In the genomic region with DNA sequence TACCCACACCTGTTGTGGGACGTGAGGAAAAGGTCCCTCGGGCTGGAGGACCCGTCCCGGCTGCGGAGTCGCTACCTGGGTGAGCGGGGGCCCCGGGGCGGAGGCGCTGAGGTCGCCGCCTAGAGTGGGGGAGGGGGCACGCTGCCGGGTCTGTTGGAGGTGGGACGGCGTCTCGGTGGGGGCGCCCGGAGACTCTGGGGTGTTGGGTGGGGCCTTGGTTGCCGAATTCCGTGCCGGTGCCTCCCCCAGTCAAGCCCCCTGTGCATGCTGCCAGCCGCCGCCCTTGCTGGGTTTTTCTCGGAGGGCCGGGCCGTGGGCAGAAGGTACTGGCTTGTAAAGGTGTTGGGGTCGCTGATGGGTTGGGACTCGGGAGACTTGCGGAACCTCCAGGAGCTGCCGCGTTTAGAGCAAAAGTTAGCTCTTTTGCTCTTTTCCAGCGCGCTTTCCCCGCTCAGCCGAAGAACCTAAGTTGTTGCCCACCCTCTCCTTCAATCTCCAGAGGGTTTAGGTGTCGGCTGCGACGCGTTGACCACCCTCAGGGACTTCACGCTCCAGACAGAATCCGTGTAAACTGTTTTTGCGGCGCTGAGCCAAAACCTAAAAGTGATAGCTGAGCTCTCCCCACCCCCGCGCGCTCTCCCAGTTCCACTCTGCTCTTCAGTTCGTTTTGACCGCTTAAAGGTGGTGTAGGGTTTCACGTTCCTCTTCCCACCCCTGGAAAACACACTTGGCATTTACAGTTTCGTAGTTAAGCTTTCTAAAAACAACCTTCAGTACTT, we compare ENCODE assay signal across 8 cellular contexts. TPM values are rescaled to one million over a fixed set of nuclear protein-coding genes. Genes with fewer than 3 reads are reported as not detected.
DNase-seq lines count a peak whose midpoint lies in the region; ATAC-seq and TF ChIP-seq lines count a peak whose summit lies in the region.

TSS of gene MPC2 (minus strand) at position 143 of the 779 bp plus-strand sequence. CDS start 1,231 bp downstream, outside the sequence.

- no peaks in the 10 kb centered on the region for H3K36me3 ChIP-seq in stomach smooth muscle (ENCODE audit: control insufficient read depth in 2 of 2, insufficient read depth in 2 of 2, low read length in 2 of 2)

- H3K4me3 ChIP-seq in Jurkat, Clone E6-1 (ENCODE audit: low read length): peak within 1 kb of the TSS; percentile 82
- H3K4me3 ChIP-seq in fibroblast of villous mesenchyme (ENCODE audit: low read depth, low read length) (peak within 1 kb of the TSS; percentile 78), stomach smooth muscle (ENCODE audit: low read length in 2 of 2) (peak within 1 kb of the TSS; percentile 91 to 96)

- no peaks in the 10 kb centered on the region for H3K9me3 ChIP-seq in stomach smooth muscle (ENCODE audit: control insufficient read depth in 2 of 2, low read length in 2 of 2)

- peaks cover 3% of the 10 kb centered on the region for H3K4me1 ChIP-seq in stomach smooth muscle (ENCODE audit: control insufficient read depth, insufficient read depth, low read length)

- ATAC-seq in GM21423 (IDR thresholded peaks at IDR 0.05; ENCODE audit: unreplicated experiment): peak; percentile 10

- H3K27ac Mint-ChIP-seq in neural crest cell (ENCODE audit: unreplicated experiment): peak within 1 kb of the TSS; percentile 100

- TF ChIP-seq CTCF in fibroblast of villous mesenchyme (IDR thresholded peaks at IDR 0.05; ENCODE audit: insufficient read depth, low read depth, low read length): no peak
- no peak for TF ChIP-seq CTCF in neural crest cell (conservative IDR thresholded peaks at IDR 0.05)

- H3K27ac ChIP-seq in stomach smooth muscle (ENCODE audit: low read length): peak within 1 kb of the TSS; percentile 97

- H3K9me3 Mint-ChIP-seq in neural crest cell: no peaks in the 10 kb centered on the region

- H3K27me3 Mint-ChIP-seq in neural crest cell (ENCODE audit: low read depth): no peaks in the 10 kb centered on the region

- H3K9ac ChIP-seq in stomach smooth muscle (ENCODE audit: low read length in 2 of 2): peak within 1 kb of the TSS; percentile 95 to 97

- peaks cover 31% of the 10 kb centered on the region for H3K4me1 Mint-ChIP-seq in neural crest cell

- DNase-seq in CMK (ENCODE audit: low read depth) (peak; percentile 52), RPMI7951 (ENCODE audit: low read depth) (peak; percentile 77), activated gamma-delta T cell (lab: John Stamatoyannopoulos, UW) (peak; percentile 56), fibroblast of villous mesenchyme (ENCODE audit: low read depth) (peak; percentile 89), neural crest cell (ENCODE audit: low read depth, low spot score) (peak; percentile 25)
- peak; percentile 24 for DNase-seq in Jurkat, Clone E6-1 (ENCODE audit: low read depth, low spot score)

- H3K4me3 Mint-ChIP-seq in neural crest cell: peak within 1 kb of the TSS; percentile 97

- H3K27me3 ChIP-seq in stomach smooth muscle (ENCODE audit: control insufficient read depth in 1 of 2, insufficient read depth in 2 of 2, low read length in 2 of 2): no peaks in the 10 kb centered on the region

- H3K36me3 Mint-ChIP-seq in neural crest cell (ENCODE audit: low read depth): no peaks in the 10 kb centered on the region

RNA-seq across cellular contexts. Expression of gene MPC2, which starts in this region (rescaled TPM):
- polyA plus RNA-seq in Jurkat, Clone E6-1 (2012; ENCODE audit: insufficient read depth, insufficient read length): 101 TPM
- total RNA-seq in RPMI7951 (2014; rRNA removed; shearing (Covaris generic)): 55.2 and 65.0 TPM in 2 replicates
- total RNA-seq in fibroblast of villous mesenchyme: 30.3 and 33.7 TPM in 2 replicates
- 35.1 and 37.6 TPM in 2 replicates for total RNA-seq in neural crest cell

Comparison
In these comparisons a context has a peak if more than half of its experiments do, and no peak if none do; other contexts are left out.
1. Peak in every context shown above with its lines: DNase-seq, ATAC-seq, H3K4me3 ChIP-seq and H3K27ac ChIP-seq.
2. DNase-seq: peak in every context shown above with its lines; median percentile 89 in fibroblast of villous mesenchyme; 77 in RPMI7951; 56 in activated gamma-delta T cell; 52 in CMK; 25 in neural crest cell; 24 in Jurkat, Clone E6-1.